1 cellular context compared by ENCODE assay signal in the genomic region with DNA sequence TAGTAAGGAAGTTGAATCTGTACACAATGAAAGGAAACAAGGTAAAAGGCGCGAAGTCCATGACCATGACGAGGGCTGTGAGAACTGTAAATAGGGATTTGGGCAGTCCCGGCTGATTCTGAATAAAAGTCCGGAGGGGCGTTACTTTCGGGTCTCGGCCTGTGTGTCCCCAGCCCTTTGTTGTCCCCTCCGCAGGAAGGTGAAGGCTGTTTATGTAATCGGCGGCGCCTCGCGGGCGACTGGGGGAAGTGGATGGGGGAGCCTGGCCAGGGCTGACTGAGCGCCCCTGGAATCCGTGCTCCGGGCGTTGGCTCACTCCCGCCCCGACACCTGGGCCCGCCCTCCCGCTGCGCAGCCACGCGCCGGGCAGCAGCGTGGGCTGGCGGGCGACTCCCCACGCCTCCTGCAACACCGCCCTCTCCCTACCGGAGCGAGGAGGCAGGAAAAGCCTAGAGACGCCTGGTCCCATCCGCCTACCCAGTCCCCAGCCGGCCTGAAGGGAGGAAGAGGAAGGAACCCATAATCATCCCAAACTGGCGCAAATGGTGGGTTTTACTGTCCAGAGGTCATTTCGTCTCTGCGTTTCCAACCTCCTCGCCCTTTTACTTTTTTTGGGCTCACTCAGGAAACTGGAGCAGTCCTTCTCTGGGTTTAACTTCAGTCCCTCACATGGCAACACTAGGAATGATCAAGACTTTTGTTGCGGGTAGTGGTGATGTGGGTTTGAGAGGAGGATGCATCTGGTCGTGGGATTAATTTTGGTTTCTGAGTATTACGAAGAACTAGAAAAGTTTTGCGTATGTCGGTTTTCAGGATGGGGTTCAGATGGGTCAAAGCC.
TF ChIP-seq lines count a peak whose summit lies in the region.

No MANE protein-coding gene starts in this region.

TF ChIP-seq in HepG2, 621 proteins besides CTCF, POLR2A, EP300 and RAD21 (continued from another document and continues in another):
- TF ChIP-seq HOXA5 (CRISPR knock-in tag; IDR thresholded peaks at IDR 0.05) = no peak; the same call in 1 of the 2 replicates
- TF ChIP-seq ZNF761 (CRISPR knock-in tag; conservative IDR thresholded peaks at IDR 0.05) = peak; percentile 75; the same call in 1 of the 2 replicates
- TF ChIP-seq ZNF432 (CRISPR knock-in tag; IDR thresholded peaks at IDR 0.05; ENCODE audit: borderline replicate concordance) = no peak
- no peak; the same call in 1 of the 2 replicates for TF ChIP-seq HOXA3 (CRISPR knock-in tag; IDR thresholded peaks at IDR 0.05)
- TF ChIP-seq TP53 (CRISPR knock-in tag; conservative IDR thresholded peaks at IDR 0.05) = no peak
- peak; percentile 86 for TF ChIP-seq ZNF547 (CRISPR knock-in tag; IDR thresholded peaks at IDR 0.05)
- TF ChIP-seq PCBP1 (IDR thresholded peaks at IDR 0.05; ENCODE audit: borderline replicate concordance, low read depth, low read length) = no peak
- TF ChIP-seq, protein P1, sequence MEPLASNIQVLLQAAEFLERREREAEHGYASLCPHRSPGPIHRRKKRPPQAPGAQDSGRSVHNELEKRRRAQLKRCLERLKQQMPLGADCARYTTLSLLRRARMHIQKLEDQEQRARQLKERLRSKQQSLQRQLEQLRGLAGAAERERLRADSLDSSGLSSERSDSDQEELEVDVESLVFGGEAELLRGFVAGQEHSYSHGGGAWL (CRISPR knock-in tag; IDR thresholded peaks at IDR 0.05) = peak; percentile 84
- no peak for TF ChIP-seq MEF2D (CRISPR knock-in tag; IDR thresholded peaks at IDR 0.05)
- TF ChIP-seq CCAR2 (optimal IDR thresholded peaks at IDR 0.05; ENCODE audit: low read depth, low read length) = no peak
- TF ChIP-seq GABPA (IDR thresholded peaks at IDR 0.05; ENCODE audit: low read depth, low read length) = 0 out of 2 replicates have a peak, but pooled peaks have one; percentile 13
- peak; percentile 77 for TF ChIP-seq GABPA (CRISPR knock-in tag; IDR thresholded peaks at IDR 0.05; ENCODE audit: low read depth)
- TF ChIP-seq, protein P2, sequence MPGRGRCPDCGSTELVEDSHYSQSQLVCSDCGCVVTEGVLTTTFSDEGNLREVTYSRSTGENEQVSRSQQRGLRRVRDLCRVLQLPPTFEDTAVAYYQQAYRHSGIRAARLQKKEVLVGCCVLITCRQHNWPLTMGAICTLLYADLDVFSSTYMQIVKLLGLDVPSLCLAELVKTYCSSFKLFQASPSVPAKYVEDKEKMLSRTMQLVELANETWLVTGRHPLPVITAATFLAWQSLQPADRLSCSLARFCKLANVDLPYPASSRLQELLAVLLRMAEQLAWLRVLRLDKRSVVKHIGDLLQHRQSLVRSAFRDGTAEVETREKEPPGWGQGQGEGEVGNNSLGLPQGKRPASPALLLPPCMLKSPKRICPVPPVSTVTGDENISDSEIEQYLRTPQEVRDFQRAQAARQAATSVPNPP (CRISPR knock-in tag; IDR thresholded peaks at IDR 0.05) = no peak; the same call in 1 of the 2 replicates
- no peak for TF ChIP-seq NR3C1 (CRISPR knock-in tag; IDR thresholded peaks at IDR 0.05)
- TF ChIP-seq ZNF788 (CRISPR knock-in tag; IDR thresholded peaks at IDR 0.05; ENCODE audit: borderline replicate concordance) = peak; percentile 94
- peak; percentile 94 for TF ChIP-seq ZNF772 (CRISPR knock-in tag; IDR thresholded peaks at IDR 0.05)
- TF ChIP-seq ZNF317 (CRISPR knock-in tag; IDR thresholded peaks at IDR 0.05) = no peak
- TF ChIP-seq PHF21A (CRISPR knock-in tag; IDR thresholded peaks at IDR 0.05) = peak; percentile 90; the same call in 1 of the 2 replicates
- TF ChIP-seq SMC3 (IDR thresholded peaks at IDR 0.05; ENCODE audit: low read length) = no peak
- TF ChIP-seq SMAD1 (CRISPR knock-in tag; IDR thresholded peaks at IDR 0.05; ENCODE audit: borderline replicate concordance, low read depth) = 0 out of 2 replicates have a peak, but pooled peaks have one; percentile 63
- no peak for TF ChIP-seq ZNF460 (CRISPR knock-in tag; IDR thresholded peaks at IDR 0.05; ENCODE audit: borderline replicate concordance)
- TF ChIP-seq, protein P3, sequence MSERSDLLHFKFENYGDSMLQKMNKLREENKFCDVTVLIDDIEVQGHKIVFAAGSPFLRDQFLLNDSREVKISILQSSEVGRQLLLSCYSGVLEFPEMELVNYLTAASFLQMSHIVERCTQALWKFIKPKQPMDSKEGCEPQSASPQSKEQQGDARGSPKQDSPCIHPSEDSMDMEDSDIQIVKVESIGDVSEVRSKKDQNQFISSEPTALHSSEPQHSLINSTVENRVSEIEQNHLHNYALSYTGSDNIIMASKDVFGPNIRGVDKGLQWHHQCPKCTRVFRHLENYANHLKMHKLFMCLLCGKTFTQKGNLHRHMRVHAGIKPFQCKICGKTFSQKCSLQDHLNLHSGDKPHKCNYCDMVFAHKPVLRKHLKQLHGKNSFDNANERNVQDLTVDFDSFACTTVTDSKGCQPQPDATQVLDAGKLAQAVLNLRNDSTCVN (CRISPR knock-in tag; IDR thresholded peaks at IDR 0.05; ENCODE audit: borderline replicate concordance) = 0 out of 2 replicates have a peak, but pooled peaks have one; percentile 44
- no peak for TF ChIP-seq ZFP36 (IDR thresholded peaks at IDR 0.05; ENCODE audit: borderline replicate concordance, low read depth, low read length, partially characterized antibody)
- 0 out of 2 replicates have a peak, but pooled peaks have one; percentile 63 for TF ChIP-seq ZNF749 (CRISPR knock-in tag; IDR thresholded peaks at IDR 0.05; ENCODE audit: borderline replicate concordance)
- TF ChIP-seq ZNF615 (CRISPR knock-in tag; IDR thresholded peaks at IDR 0.05; ENCODE audit: borderline replicate concordance) = peak; percentile 59; the same call in 1 of the 2 replicates
- TF ChIP-seq HNRNPK (IDR thresholded peaks at IDR 0.05; ENCODE audit: low read depth, low read length, poor library complexity, severe bottlenecking) = no peak
- no peak for TF ChIP-seq ZNF570 (CRISPR knock-in tag; IDR thresholded peaks at IDR 0.05; ENCODE audit: borderline replicate concordance)
- TF ChIP-seq, protein P4, sequence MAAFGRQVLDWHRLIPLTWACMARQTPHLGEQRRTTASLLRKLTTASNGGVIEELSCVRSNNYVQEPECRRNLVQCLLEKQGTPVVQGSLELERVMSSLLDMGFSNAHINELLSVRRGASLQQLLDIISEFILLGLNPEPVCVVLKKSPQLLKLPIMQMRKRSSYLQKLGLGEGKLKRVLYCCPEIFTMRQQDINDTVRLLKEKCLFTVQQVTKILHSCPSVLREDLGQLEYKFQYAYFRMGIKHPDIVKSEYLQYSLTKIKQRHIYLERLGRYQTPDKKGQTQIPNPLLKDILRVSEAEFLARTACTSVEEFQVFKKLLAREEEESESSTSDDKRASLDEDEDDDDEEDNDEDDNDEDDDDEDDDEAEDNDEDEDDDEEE (CRISPR knock-in tag; IDR thresholded peaks at IDR 0.05) = peak; percentile 59
- TF ChIP-seq, protein P5, sequence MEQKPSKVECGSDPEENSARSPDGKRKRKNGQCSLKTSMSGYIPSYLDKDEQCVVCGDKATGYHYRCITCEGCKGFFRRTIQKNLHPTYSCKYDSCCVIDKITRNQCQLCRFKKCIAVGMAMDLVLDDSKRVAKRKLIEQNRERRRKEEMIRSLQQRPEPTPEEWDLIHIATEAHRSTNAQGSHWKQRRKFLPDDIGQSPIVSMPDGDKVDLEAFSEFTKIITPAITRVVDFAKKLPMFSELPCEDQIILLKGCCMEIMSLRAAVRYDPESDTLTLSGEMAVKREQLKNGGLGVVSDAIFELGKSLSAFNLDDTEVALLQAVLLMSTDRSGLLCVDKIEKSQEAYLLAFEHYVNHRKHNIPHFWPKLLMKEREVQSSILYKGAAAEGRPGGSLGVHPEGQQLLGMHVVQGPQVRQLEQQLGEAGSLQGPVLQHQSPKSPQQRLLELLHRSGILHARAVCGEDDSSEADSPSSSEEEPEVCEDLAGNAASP (CRISPR knock-in tag; IDR thresholded peaks at IDR 0.05; ENCODE audit: borderline replicate concordance) = no peak; the same call in 1 of the 2 replicates
- TF ChIP-seq MLLT10 (CRISPR knock-in tag; IDR thresholded peaks at IDR 0.05) = no peak
- peak; percentile 84 for TF ChIP-seq KAT8 (CRISPR knock-in tag; IDR thresholded peaks at IDR 0.05)
- no peak for TF ChIP-seq MAZ (IDR thresholded peaks at IDR 0.05; ENCODE audit: borderline replicate concordance, low read depth, low read length)
- TF ChIP-seq MAZ (CRISPR knock-in tag; IDR thresholded peaks at IDR 0.05; ENCODE audit: low read depth) = peak; percentile 92
- no peak for TF ChIP-seq TEAD2 (CRISPR knock-in tag; IDR thresholded peaks at IDR 0.05)
- TF ChIP-seq, protein P6, sequence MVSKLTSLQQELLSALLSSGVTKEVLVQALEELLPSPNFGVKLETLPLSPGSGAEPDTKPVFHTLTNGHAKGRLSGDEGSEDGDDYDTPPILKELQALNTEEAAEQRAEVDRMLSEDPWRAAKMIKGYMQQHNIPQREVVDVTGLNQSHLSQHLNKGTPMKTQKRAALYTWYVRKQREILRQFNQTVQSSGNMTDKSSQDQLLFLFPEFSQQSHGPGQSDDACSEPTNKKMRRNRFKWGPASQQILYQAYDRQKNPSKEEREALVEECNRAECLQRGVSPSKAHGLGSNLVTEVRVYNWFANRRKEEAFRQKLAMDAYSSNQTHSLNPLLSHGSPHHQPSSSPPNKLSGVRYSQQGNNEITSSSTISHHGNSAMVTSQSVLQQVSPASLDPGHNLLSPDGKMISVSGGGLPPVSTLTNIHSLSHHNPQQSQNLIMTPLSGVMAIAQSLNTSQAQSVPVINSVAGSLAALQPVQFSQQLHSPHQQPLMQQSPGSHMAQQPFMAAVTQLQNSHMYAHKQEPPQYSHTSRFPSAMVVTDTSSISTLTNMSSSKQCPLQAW (CRISPR knock-in tag; IDR thresholded peaks at IDR 0.05) = no peak; the same call in 1 of the 2 replicates
- TF ChIP-seq FOXK2 (IDR thresholded peaks at IDR 0.05) = peak; percentile 86
- no peak for TF ChIP-seq ZNF101 (CRISPR knock-in tag; IDR thresholded peaks at IDR 0.05; ENCODE audit: borderline replicate concordance, low read depth)
- TF ChIP-seq, protein P7, sequence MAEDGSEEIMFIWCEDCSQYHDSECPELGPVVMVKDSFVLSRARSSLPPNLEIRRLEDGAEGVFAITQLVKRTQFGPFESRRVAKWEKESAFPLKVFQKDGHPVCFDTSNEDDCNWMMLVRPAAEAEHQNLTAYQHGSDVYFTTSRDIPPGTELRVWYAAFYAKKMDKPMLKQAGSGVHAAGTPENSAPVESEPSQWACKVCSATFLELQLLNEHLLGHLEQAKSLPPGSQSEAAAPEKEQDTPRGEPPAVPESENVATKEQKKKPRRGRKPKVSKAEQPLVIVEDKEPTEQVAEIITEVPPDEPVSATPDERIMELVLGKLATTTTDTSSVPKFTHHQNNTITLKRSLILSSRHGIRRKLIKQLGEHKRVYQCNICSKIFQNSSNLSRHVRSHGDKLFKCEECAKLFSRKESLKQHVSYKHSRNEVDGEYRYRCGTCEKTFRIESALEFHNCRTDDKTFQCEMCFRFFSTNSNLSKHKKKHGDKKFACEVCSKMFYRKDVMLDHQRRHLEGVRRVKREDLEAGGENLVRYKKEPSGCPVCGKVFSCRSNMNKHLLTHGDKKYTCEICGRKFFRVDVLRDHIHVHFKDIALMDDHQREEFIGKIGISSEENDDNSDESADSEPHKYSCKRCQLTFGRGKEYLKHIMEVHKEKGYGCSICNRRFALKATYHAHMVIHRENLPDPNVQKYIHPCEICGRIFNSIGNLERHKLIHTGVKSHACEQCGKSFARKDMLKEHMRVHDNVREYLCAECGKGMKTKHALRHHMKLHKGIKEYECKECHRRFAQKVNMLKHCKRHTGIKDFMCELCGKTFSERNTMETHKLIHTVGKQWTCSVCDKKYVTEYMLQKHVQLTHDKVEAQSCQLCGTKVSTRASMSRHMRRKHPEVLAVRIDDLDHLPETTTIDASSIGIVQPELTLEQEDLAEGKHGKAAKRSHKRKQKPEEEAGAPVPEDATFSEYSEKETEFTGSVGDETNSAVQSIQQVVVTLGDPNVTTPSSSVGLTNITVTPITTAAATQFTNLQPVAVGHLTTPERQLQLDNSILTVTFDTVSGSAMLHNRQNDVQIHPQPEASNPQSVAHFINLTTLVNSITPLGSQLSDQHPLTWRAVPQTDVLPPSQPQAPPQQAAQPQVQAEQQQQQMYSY (CRISPR knock-in tag; IDR thresholded peaks at IDR 0.05) = peak; percentile 97
- TF ChIP-seq KLF6 (CRISPR knock-in tag; IDR thresholded peaks at IDR 0.05) = peak; percentile 59; the same call in 1 of the 2 replicates
- TF ChIP-seq, protein P8, sequence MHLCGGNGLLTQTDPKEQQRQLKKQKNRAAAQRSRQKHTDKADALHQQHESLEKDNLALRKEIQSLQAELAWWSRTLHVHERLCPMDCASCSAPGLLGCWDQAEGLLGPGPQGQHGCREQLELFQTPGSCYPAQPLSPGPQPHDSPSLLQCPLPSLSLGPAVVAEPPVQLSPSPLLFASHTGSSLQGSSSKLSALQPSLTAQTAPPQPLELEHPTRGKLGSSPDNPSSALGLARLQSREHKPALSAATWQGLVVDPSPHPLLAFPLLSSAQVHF (CRISPR knock-in tag; IDR thresholded peaks at IDR 0.05) = 0 out of 2 replicates have a peak, but pooled peaks have one; percentile 18
- no peak for TF ChIP-seq PHF5A (CRISPR knock-in tag; IDR thresholded peaks at IDR 0.05; ENCODE audit: low read depth, unreplicated experiment)
- TF ChIP-seq, protein P9, sequence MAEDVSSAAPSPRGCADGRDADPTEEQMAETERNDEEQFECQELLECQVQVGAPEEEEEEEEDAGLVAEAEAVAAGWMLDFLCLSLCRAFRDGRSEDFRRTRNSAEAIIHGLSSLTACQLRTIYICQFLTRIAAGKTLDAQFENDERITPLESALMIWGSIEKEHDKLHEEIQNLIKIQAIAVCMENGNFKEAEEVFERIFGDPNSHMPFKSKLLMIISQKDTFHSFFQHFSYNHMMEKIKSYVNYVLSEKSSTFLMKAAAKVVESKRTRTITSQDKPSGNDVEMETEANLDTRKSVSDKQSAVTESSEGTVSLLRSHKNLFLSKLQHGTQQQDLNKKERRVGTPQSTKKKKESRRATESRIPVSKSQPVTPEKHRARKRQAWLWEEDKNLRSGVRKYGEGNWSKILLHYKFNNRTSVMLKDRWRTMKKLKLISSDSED (CRISPR knock-in tag; IDR thresholded peaks at IDR 0.05) = no peak
- TF ChIP-seq, protein P10, sequence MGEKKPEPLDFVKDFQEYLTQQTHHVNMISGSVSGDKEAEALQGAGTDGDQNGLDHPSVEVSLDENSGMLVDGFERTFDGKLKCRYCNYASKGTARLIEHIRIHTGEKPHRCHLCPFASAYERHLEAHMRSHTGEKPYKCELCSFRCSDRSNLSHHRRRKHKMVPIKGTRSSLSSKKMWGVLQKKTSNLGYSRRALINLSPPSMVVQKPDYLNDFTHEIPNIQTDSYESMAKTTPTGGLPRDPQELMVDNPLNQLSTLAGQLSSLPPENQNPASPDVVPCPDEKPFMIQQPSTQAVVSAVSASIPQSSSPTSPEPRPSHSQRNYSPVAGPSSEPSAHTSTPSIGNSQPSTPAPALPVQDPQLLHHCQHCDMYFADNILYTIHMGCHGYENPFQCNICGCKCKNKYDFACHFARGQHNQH (CRISPR knock-in tag; IDR thresholded peaks at IDR 0.05) = peak; percentile 82
- TF ChIP-seq U2AF2 (IDR thresholded peaks at IDR 0.05; ENCODE audit: low read depth, low read length) = no peak
- TF ChIP-seq DR1 (CRISPR knock-in tag; IDR thresholded peaks at IDR 0.05) = no peak
- 0 out of 2 replicates have a peak, but pooled peaks have one; percentile 44 for TF ChIP-seq CAMTA2 (CRISPR knock-in tag; IDR thresholded peaks at IDR 0.05; ENCODE audit: borderline replicate concordance)
- TF ChIP-seq ZNF780A (CRISPR knock-in tag; IDR thresholded peaks at IDR 0.05) = no peak
- TF ChIP-seq HHEX (CRISPR knock-in tag; IDR thresholded peaks at IDR 0.05) = 0 out of 2 replicates have a peak, but pooled peaks have one; percentile 6
- no peak; the same call in 1 of the 2 replicates for TF ChIP-seq ZNF350 (CRISPR knock-in tag; IDR thresholded peaks at IDR 0.05; ENCODE audit: borderline replicate concordance, low read depth)
- TF ChIP-seq PHF8 (CRISPR knock-in tag; IDR thresholded peaks at IDR 0.05) = peak; percentile 51
- no peak for TF ChIP-seq ZMYM3 (CRISPR knock-in tag; IDR thresholded peaks at IDR 0.05)
- no peak; the same call in 1 of the 2 replicates for TF ChIP-seq TARDBP (CRISPR knock-in tag; IDR thresholded peaks at IDR 0.05)
- no peak for TF ChIP-seq SOX6 (IDR thresholded peaks at IDR 0.05)
- peak; percentile 90 for TF ChIP-seq SOX6 (CRISPR knock-in tag; IDR thresholded peaks at IDR 0.05)
